ENCODE assay signal across 11 cellular contexts in the genomic region with DNA sequence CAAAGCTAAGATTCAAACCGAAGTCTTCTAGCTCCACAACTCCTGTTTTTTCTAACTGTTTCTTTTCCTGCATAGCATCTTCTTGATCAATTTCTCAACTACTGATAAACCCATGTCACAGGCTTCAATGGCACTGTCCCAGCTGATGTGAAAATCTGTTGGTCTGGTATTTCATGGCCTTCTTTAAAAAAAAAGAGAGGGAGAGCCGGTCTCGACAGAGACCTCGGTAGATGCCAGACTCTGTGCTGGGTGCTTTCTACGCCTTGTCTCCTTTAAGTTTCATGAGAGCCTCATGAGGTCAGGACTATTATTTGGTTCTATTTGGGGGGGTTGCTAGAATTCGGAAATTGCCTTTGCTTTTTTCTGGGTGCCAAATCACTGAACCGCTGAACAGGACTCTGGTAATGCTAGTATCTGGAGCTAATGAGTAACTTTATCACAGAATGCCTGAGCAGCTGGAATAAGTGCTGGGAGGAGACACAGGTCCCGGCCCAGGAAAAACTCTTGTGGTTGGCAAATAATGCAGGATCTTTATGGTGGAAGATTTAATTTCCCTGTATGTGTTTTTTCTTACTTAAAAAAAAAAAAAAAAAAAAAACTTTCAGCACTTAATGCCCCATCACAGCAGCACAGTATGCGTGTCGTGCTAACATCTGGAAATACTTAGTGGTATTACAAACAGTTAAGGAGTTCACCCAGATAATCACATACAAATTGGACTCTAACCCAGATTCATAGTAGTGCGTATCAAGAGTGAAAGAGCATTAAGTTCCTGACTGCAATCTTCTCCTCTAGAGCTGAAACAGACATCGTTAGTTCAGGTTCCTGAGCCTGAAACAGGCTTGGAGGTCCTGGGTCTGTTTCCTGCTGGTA.
A peak's percentile ranks its signal among the peaks of the same experiment; 100 is the strongest.
DNase-seq lines count a peak whose midpoint lies in the region; ATAC-seq, FAIRE-seq and TF ChIP-seq lines count a peak whose summit lies in the region.
"Had no signal": no experiment of that assay in that cellular context is flagged by ENCODE, and none has a peak within 500 bp of the region (broad histone marks: within the 10 kb centered on the region; RNA-seq: fewer than 3 reads in every experiment).

No MANE protein-coding gene starts in this region.

- peak overlapping the region; percentile 24; the same call in 1 of the 2 replicates for H3K9ac ChIP-seq in HepG2 (ENCODE audit: insufficient read depth, low read depth, low read length)
- no peak overlapping the region for H3K9ac ChIP-seq in endodermal cell (ENCODE audit: extremely low read depth, low read length, poor library complexity, severe bottlenecking)

- no peaks in the 10 kb centered on the region for H4K20me1 ChIP-seq in HepG2 (ENCODE audit: insufficient read depth, low read length)

- H3K27ac ChIP-seq in HepG2 (ENCODE audit: extremely low read length, insufficient read depth, low read length) (peak overlapping the region; percentile 34), tibial nerve (peak overlapping the region in 3 of 4 donors; percentile 37 to 84 (median 69)), endodermal cell (ENCODE audit: low read depth, low read length) (no peak overlapping the region)

- H3K27ac Mint-ChIP-seq in dendritic cell treated with granulocyte-macrophage colony-stimulating factor and Interleukin-4, amounts not matched to agents 40 ng/mL and 50 ng/mL, for 4 days: peak overlapping the region; percentile 63
- H3K27ac Mint-ChIP-seq in endodermal cell (no peak overlapping the region), natural killer cell (no peak overlapping the region)
- H3K27ac Mint-ChIP-seq: T-helper 1 cell treated with Interleukin-12 subunit alpha and Interleukin-12 subunit beta and Interleukin-4 antibody, amounts not matched to agents 30 μg/mL and 1 μg/mL, for 36 hours had no signal

- POLR2A ChIA-PET in HepG2 (lab: Yijun Ruan, JAX): interaction anchor here (0.7 to 2.9 kb wide), 9 partner anchors 9 to 368 kb away, joined by 3 to 28 read pairs (median 3); no protein-coding TSS in a partner anchor

- no TSS peak for BruUV-seq in HepG2 (replicated peaks; lab: Mats Ljungman, UMichigan)

- TF ChIP-seq POLR2A in HepG2 (IDR thresholded peaks at IDR 0.05; ENCODE audit: insufficient read depth in 1 of 2, low read depth in 2 of 2, low read length in 2 of 2): no peak
- TF ChIP-seq POLR2A in tibial nerve (IDR thresholded peaks at IDR 0.05): no peak

- TF ChIP-seq EP300 in HepG2 (IDR thresholded peaks at IDR 0.05; ENCODE audit: low read depth in 2 of 2, low read length in 2 of 2) (no peak), HepG2 (CRISPR knock-in tag; IDR thresholded peaks at IDR 0.05; ENCODE audit: borderline replicate concordance) (no peak), tibial nerve (IDR thresholded peaks at IDR 0.05) (peak in 1 of 2 donors; percentile 56)

- no peaks in the 10 kb centered on the region for H3K36me3 ChIP-seq in HepG2 (replicated peaks in 1 of 2; ENCODE audit: control insufficient read depth in 1 of 2, insufficient read depth in 2 of 2, low read length in 2 of 2)
- no peaks in the 10 kb centered on the region for H3K36me3 ChIP-seq in tibial nerve
- H3K36me3 ChIP-seq in endodermal cell (ENCODE audit: control insufficient read depth, insufficient read depth, low read length): no peaks in the 10 kb centered on the region

- no peaks in the 10 kb centered on the region for H3K36me3 Mint-ChIP-seq in dendritic cell treated with granulocyte-macrophage colony-stimulating factor and Interleukin-4, amounts not matched to agents 40 ng/mL and 50 ng/mL, for 4 days (ENCODE audit: low read depth)
- H3K36me3 Mint-ChIP-seq in endodermal cell (ENCODE audit: low read depth): no peaks in the 10 kb centered on the region
- no peaks in the 10 kb centered on the region for H3K36me3 Mint-ChIP-seq in natural killer cell
- H3K36me3 Mint-ChIP-seq: IgD-negative memory B cell had no signal

- H3K4me3 ChIP-seq in HepG2 (replicated peaks in 1 of 3; ENCODE audit: insufficient read depth in 1 of 3, low read depth in 2 of 3, low read length in 3 of 3): peak overlapping the region in 1 of 3 experiments; percentile 41; a peak in 1 of 6 replicates
- H3K4me3 ChIP-seq in tibial nerve: no peak overlapping the region
- no peak overlapping the region for H3K4me3 ChIP-seq in endodermal cell (ENCODE audit: low read length)

- intact Hi-C loops in dendritic cell treated with granulocyte-macrophage colony-stimulating factor and Interleukin-4, amounts not matched to agents 40 ng/mL and 50 ng/mL, for 4 days (cut with micrococcal nuclease): no loop called here
- intact Hi-C loops in HepG2 (cut with micrococcal nuclease; ENCODE audit: unreplicated experiment) (no loop called here), natural killer cell (cut with micrococcal nuclease) (no loop called here)

- DNase-seq in HK-2 (ENCODE audit: unreplicated experiment) (peak; percentile 30), HepG2 (ENCODE audit: low spot score) (peak; percentile 51), tibial nerve (ENCODE audit: low spot score in 2 of 2) (no peak), endodermal cell (no peak), natural killer cell (no peak)
- DNase-seq: nucleus accumbens; stimulated activated CD8-positive, alpha-beta memory T cell treated with anti-CD3 and anti-CD28 coated beads, Interleukin-4, amount 100 ng/mL, for 48 hours had no signal

- FAIRE-seq in HepG2 (lab: Jason Lieb, UNC): no peak

- H2AFZ ChIP-seq in HepG2 (ENCODE audit: low read length): peak overlapping the region; percentile 64

- H3K4me1 Mint-ChIP-seq in dendritic cell treated with granulocyte-macrophage colony-stimulating factor and Interleukin-4, amounts not matched to agents 40 ng/mL and 50 ng/mL, for 4 days (ENCODE audit: low read depth): peaks cover 36% of the 10 kb centered on the region
- H3K4me1 Mint-ChIP-seq in endodermal cell (peaks cover 20% of the 10 kb centered on the region), natural killer cell (peaks cover 25% of the 10 kb centered on the region in 2 donors)
- H3K4me1 Mint-ChIP-seq: IgD-negative memory B cell had no signal

- no peaks in the 10 kb centered on the region for H3K27me3 Mint-ChIP-seq in dendritic cell treated with granulocyte-macrophage colony-stimulating factor and Interleukin-4, amounts not matched to agents 40 ng/mL and 50 ng/mL, for 4 days
- H3K27me3 Mint-ChIP-seq in endodermal cell (ENCODE audit: insufficient read depth) (no peaks in the 10 kb centered on the region), natural killer cell (ENCODE audit: low read depth in 2 of 2) (no peaks in the 10 kb centered on the region)
- H3K27me3 Mint-ChIP-seq: IgD-negative memory B cell had no signal

- peak overlapping the region; percentile 65 for H3K4me2 ChIP-seq in HepG2 (ENCODE audit: low read depth, low read length)

- TF ChIP-seq RAD21 in HepG2 (CRISPR knock-in tag; IDR thresholded peaks at IDR 0.05): no peak

- ATAC-seq in HepG2: peak; percentile 91
- no peak for ATAC-seq in natural killer cell
- ATAC-seq in HG03342 (IDR thresholded peaks at IDR 0.05; ENCODE audit: unreplicated experiment): no peak

- no peaks in the 10 kb centered on the region for H3K9me3 Mint-ChIP-seq in dendritic cell treated with granulocyte-macrophage colony-stimulating factor and Interleukin-4, amounts not matched to agents 40 ng/mL and 50 ng/mL, for 4 days
- no peaks in the 10 kb centered on the region for H3K9me3 Mint-ChIP-seq in endodermal cell
- no peaks in the 10 kb centered on the region for H3K9me3 Mint-ChIP-seq in natural killer cell
- H3K9me3 Mint-ChIP-seq: IgD-negative memory B cell; T-helper 1 cell treated with Interleukin-12 subunit alpha and Interleukin-12 subunit beta and Interleukin-4 antibody, amounts not matched to agents 30 μg/mL and 1 μg/mL, for 36 hours had no signal

- no peak overlapping the region for H3K4me3 Mint-ChIP-seq in dendritic cell treated with granulocyte-macrophage colony-stimulating factor and Interleukin-4, amounts not matched to agents 40 ng/mL and 50 ng/mL, for 4 days
- no peak overlapping the region for H3K4me3 Mint-ChIP-seq in endodermal cell
- H3K4me3 Mint-ChIP-seq in natural killer cell: no peak overlapping the region
- H3K4me3 Mint-ChIP-seq: IgD-negative memory B cell; T-helper 1 cell treated with Interleukin-12 subunit alpha and Interleukin-12 subunit beta and Interleukin-4 antibody, amounts not matched to agents 30 μg/mL and 1 μg/mL, for 36 hours had no signal

- peaks cover 50% of the 10 kb centered on the region for H3K4me1 ChIP-seq in HepG2 (ENCODE audit: insufficient read depth, low read length)
- H3K4me1 ChIP-seq in tibial nerve: peaks cover 0 to 29% (median 10%) of the 10 kb centered on the region in 4 donors
- peaks cover under 1% of the 10 kb centered on the region for H3K4me1 ChIP-seq in endodermal cell (ENCODE audit: control insufficient read depth, insufficient read depth, low read length)

- no peak for TF ChIP-seq CTCF in HepG2 (CRISPR knock-in tag; IDR thresholded peaks at IDR 0.05)
- no peak for TF ChIP-seq CTCF in tibial nerve (IDR thresholded peaks at IDR 0.05)
- TF ChIP-seq CTCF in endodermal cell (conservative IDR thresholded peaks at IDR 0.05): no peak
- no peak for TF ChIP-seq CTCF in natural killer cell (IDR thresholded peaks at IDR 0.05)

- 31% methylated on average over 12 of the region's 12 CpGs for WGBS in HepG2 (ENCODE audit: low lambda C conversion rate)
- WGBS in tibial nerve, 2 donors: 68 to 73% methylated on average over 12 of the region's 12 CpGs
- WGBS in endodermal cell (ENCODE audit: insufficient coverage in 1 of 2, insufficient read length in 1 of 2), 2 experiments: 89 to 92% methylated on average over 11 to 12 of the region's 12 CpGs

- no peaks in the 10 kb centered on the region for H3K79me2 ChIP-seq in HepG2 (ENCODE audit: insufficient read depth, low read length)

- H3K9me3 ChIP-seq in HepG2 (ENCODE audit: low read length) (no peaks in the 10 kb centered on the region), tibial nerve (no peaks in the 10 kb centered on the region), endodermal cell (ENCODE audit: control insufficient read depth, low read length) (no peaks in the 10 kb centered on the region)

- CTCF ChIA-PET in HepG2 (lab: Yijun Ruan, JAX; ENCODE audit: low intra/inter-chr PET ratio, low total read pairs): no interaction called here

- H3K27me3 ChIP-seq in HepG2 (ENCODE audit: control insufficient read depth in 1 of 2, insufficient read depth in 2 of 2, low read length in 2 of 2): no peaks in the 10 kb centered on the region
- H3K27me3 ChIP-seq in tibial nerve: no peaks in the 10 kb centered on the region
- no peaks in the 10 kb centered on the region for H3K27me3 ChIP-seq in endodermal cell (ENCODE audit: control insufficient read depth, insufficient read depth, low read length, poor library complexity, severe bottlenecking)

- in situ Hi-C loops in HepG2 (cut with HindIII; ENCODE audit: extremely low pct_ligation_motif_present, low pct_unique_long_range_greater_than_20kb): no loop called here

TF ChIP-seq in HepG2, 621 proteins besides CTCF, POLR2A, EP300 and RAD21 (continues in another document):
- TF ChIP-seq EHMT2 (IDR thresholded peaks at IDR 0.05; ENCODE audit: borderline replicate concordance, low read depth, low read length) (no peak), CHD2 (IDR thresholded peaks at IDR 0.05; ENCODE audit: low read depth, low read length) (no peak), MYNN (CRISPR knock-in tag; IDR thresholded peaks at IDR 0.05; ENCODE audit: low read depth) (no peak)

Comparison
In these comparisons a context has a peak if more than half of its experiments do, and no peak if none do; other contexts are left out.
1. DNase-seq: peak in HK-2 (single experiment) and HepG2 (single experiment); none in tibial nerve (0 of 2), endodermal cell (single experiment) and natural killer cell (single experiment).